25 cellular contexts compared by ENCODE assay signal in genomic region chr13:114020750-114021463, GRCh38. TPM values are rescaled to one million over a fixed set of nuclear protein-coding genes. Genes with fewer than 3 reads are reported as not detected.
DNase-seq lines count a peak whose midpoint lies in the region; ATAC-seq and TF ChIP-seq lines count a peak whose summit lies in the region.
"Had no signal": no experiment of that assay in that cellular context is flagged by ENCODE, and none has a peak within 500 bp of the region (broad histone marks: within the 10 kb centered on the region; RNA-seq: fewer than 3 reads in every experiment).

No MANE protein-coding gene starts in this region.

- H2BK120ac ChIP-seq in neuronal stem cell (ENCODE audit: low read depth, low read length) = no peak overlapping the region

- H3K9me3 ChIP-seq in OCI-LY1 (ENCODE audit: low read length) = no peaks in the 10 kb centered on the region
- H3K9me3 ChIP-seq in neuronal stem cell (replicated peaks in 1 of 2; ENCODE audit: control insufficient read depth in 2 of 2, insufficient read depth in 1 of 2, low read depth in 1 of 2, low read length in 2 of 2) = peaks cover 0 to 1% of the 10 kb centered on the region in 2 donors
- H3K9me3 ChIP-seq: thyroid gland had no signal

- H3K36me3 Mint-ChIP-seq in activated T-cell treated with anti-CD3 and anti-CD28 coated beads, Interleukin-2, amount 50 U/mL, for 24 hours (ENCODE audit: low read depth) = peaks cover 77% of the 10 kb centered on the region
- H3K36me3 Mint-ChIP-seq in GM23338 (ENCODE audit: low read depth) (peaks cover 9% of the 10 kb centered on the region; the same call in 2 of the 3 replicates), chondrocyte (ENCODE audit: low read depth) (peaks cover 24% of the 10 kb centered on the region)

- no peak overlapping the region for H3K4me3 Mint-ChIP-seq in activated T-cell treated with anti-CD3 and anti-CD28 coated beads, Interleukin-2, amount 50 U/mL, for 24 hours
- no peak overlapping the region for H3K4me3 Mint-ChIP-seq in GM23338
- no peak overlapping the region for H3K4me3 Mint-ChIP-seq in chondrocyte (ENCODE audit: unreplicated experiment)
- H3K4me3 Mint-ChIP-seq: activated CD4-positive, alpha-beta memory T cell treated with anti-CD3 and anti-CD28 coated beads for 36 hours; T-helper 2 cell treated with Interferon-gamma antibody and Interleukin-4, amounts not matched to agents 5 μg/mL and 100 μg/mL, for 36 hours had no signal

- no CpG with 5 or more reads among the region's 32 CpGs for WGBS in neuronal stem cell (ENCODE audit: extremely low coverage in 2 of 2, insufficient read length in 2 of 2, insufficient replicate concordance in 1 of 2), 2 donors

- peaks cover 10% of the 10 kb centered on the region for H3K4me1 Mint-ChIP-seq in activated T-cell treated with anti-CD3 and anti-CD28 coated beads, Interleukin-2, amount 50 U/mL, for 24 hours (ENCODE audit: low read depth)
- H3K4me1 Mint-ChIP-seq in GM23338 (peaks cover 8% of the 10 kb centered on the region), chondrocyte (ENCODE audit: low read depth) (peaks cover 9% of the 10 kb centered on the region)

- H3K14ac ChIP-seq in neuronal stem cell (ENCODE audit: low read length) = no peak overlapping the region

- H3K9me3 Mint-ChIP-seq in activated T-cell treated with anti-CD3 and anti-CD28 coated beads, Interleukin-2, amount 50 U/mL, for 24 hours = no peaks in the 10 kb centered on the region
- H3K9me3 Mint-ChIP-seq in GM23338 = no peaks in the 10 kb centered on the region
- no peaks in the 10 kb centered on the region for H3K9me3 Mint-ChIP-seq in chondrocyte (ENCODE audit: low read depth)
- H3K9me3 Mint-ChIP-seq: activated CD4-positive, alpha-beta memory T cell treated with anti-CD3 and anti-CD28 coated beads for 36 hours; T-helper 2 cell treated with Interferon-gamma antibody and Interleukin-4, amounts not matched to agents 5 μg/mL and 100 μg/mL, for 36 hours had no signal

- no peak overlapping the region for H2BK12ac ChIP-seq in neuronal stem cell (ENCODE audit: low read length)

- H3K4me2 ChIP-seq in GM23338 (no peak overlapping the region), OCI-LY1 (ENCODE audit: low read length) (peak overlapping the region; percentile 69; the same call in 1 of the 2 replicates), neuronal stem cell (ENCODE audit: insufficient read depth, low read length, poor library complexity, severe bottlenecking) (no peak overlapping the region)
- H3K4me2 ChIP-seq: hepatocyte had no signal

- no peaks in the 10 kb centered on the region for H3F3A ChIP-seq in GM23338 (replicated peaks; ENCODE audit: low read depth)
- H3F3A ChIP-seq in OCI-LY1 (ENCODE audit: insufficient read depth, low read length) = no peaks in the 10 kb centered on the region; the same call in 1 of the 2 replicates

- H3K4me1 ChIP-seq in GM23338 (ENCODE audit: insufficient read depth) (no peaks in the 10 kb centered on the region), OCI-LY1 (ENCODE audit: insufficient read depth, low read length, severe bottlenecking) (peaks cover 59% of the 10 kb centered on the region), neuronal stem cell (ENCODE audit: control insufficient read depth in 2 of 2, insufficient read depth in 1 of 2, low read depth in 1 of 2, low read length in 2 of 2) (peaks cover 7 to 9% of the 10 kb centered on the region in 2 donors)
- H3K4me1 ChIP-seq: foreskin keratinocyte had no signal

- intact Hi-C loops in sciatic nerve (cut with DNase I) = no loop called here

- H4K20me1 ChIP-seq in GM23338 (replicated peaks; ENCODE audit: insufficient read depth) (no peaks in the 10 kb centered on the region), OCI-LY1 (ENCODE audit: insufficient read depth, low read length) (no peaks in the 10 kb centered on the region)

- no peak overlapping the region for H4K91ac ChIP-seq in neuronal stem cell (ENCODE audit: low read depth, low read length, poor library complexity)

- peak overlapping the region; percentile 67 for H3K18ac ChIP-seq in neuronal stem cell (ENCODE audit: low read length)

- peaks cover 3% of the 10 kb centered on the region for H3K79me1 ChIP-seq in neuronal stem cell (ENCODE audit: low read depth, low read length)

- no peaks in the 10 kb centered on the region for H3K27me3 Mint-ChIP-seq in activated T-cell treated with anti-CD3 and anti-CD28 coated beads, Interleukin-2, amount 50 U/mL, for 24 hours
- H3K27me3 Mint-ChIP-seq in GM23338 (ENCODE audit: insufficient read depth, low read depth, poor library complexity) (peaks cover 8% of the 10 kb centered on the region), chondrocyte (ENCODE audit: low read depth) (no peaks in the 10 kb centered on the region)
- H3K27me3 Mint-ChIP-seq: activated CD4-positive, alpha-beta memory T cell treated with anti-CD3 and anti-CD28 coated beads for 36 hours had no signal

- H3K27me3 ChIP-seq in GM23338 (ENCODE audit: insufficient read depth) = no peaks in the 10 kb centered on the region
- H3K27me3 ChIP-seq in OCI-LY1 (ENCODE audit: insufficient read depth, low read length) = no peaks in the 10 kb centered on the region
- no peaks in the 10 kb centered on the region for H3K27me3 ChIP-seq in neuronal stem cell (ENCODE audit: control insufficient read depth in 3 of 3, insufficient read depth in 3 of 3, low read depth in 1 of 3, low read length in 3 of 3)
- H3K27me3 ChIP-seq: foreskin keratinocyte, hepatocyte, thyroid gland had no signal

- no peaks in the 10 kb centered on the region for H3K36me3 ChIP-seq in GM23338 (ENCODE audit: insufficient read depth)
- peaks cover 54% of the 10 kb centered on the region for H3K36me3 ChIP-seq in OCI-LY1 (ENCODE audit: insufficient read depth, low read length)
- H3K36me3 ChIP-seq in neuronal stem cell (replicated peaks in 1 of 2; ENCODE audit: control insufficient read depth in 2 of 2, insufficient read depth in 2 of 2, low read length in 2 of 2) = peaks cover 0 to 91% of the 10 kb centered on the region in 2 donors

- H3K27ac ChIP-seq in GM23338 (ENCODE audit: low read depth) (no peak overlapping the region), OCI-LY1 (ENCODE audit: low read depth, low read length, poor library complexity, severe bottlenecking) (peak overlapping the region; percentile 94), neuronal stem cell (replicated peaks; ENCODE audit: low read length) (no peak overlapping the region)
- H3K27ac ChIP-seq: foreskin keratinocyte, hepatocyte, thyroid gland, WERI-Rb-1 had no signal

- H3K23ac ChIP-seq in neuronal stem cell (ENCODE audit: low read depth, low read length, poor library complexity) = peak overlapping the region; percentile 61

- no peak for TF ChIP-seq CTCF in GM23338 (conservative IDR thresholded peaks at IDR 0.05; ENCODE audit: low read depth in 2 of 2)
- TF ChIP-seq CTCF in OCI-LY1 (IDR thresholded peaks at IDR 0.05; ENCODE audit: low read length) = no peak
- TF ChIP-seq CTCF in chondrocyte (IDR thresholded peaks at IDR 0.05) = no peak

- H2BK5ac ChIP-seq in neuronal stem cell (ENCODE audit: low read length) = no peak overlapping the region

- H4K8ac ChIP-seq in neuronal stem cell (ENCODE audit: low read depth, low read length) = no peak overlapping the region

- no peaks in the 10 kb centered on the region for H3K9me2 ChIP-seq in GM23338 (ENCODE audit: insufficient read depth)
- no peaks in the 10 kb centered on the region for H3K9me2 ChIP-seq in OCI-LY1 (ENCODE audit: low read depth, low read length)

- no peak for DNase-seq in activated T-cell treated with anti-CD3 and anti-CD28 coated beads, Interleukin-2, amount 50 U/mL, for 24 hours
- DNase-seq in activated T-cell treated with anti-CD3 and anti-CD28 coated beads for 4 hours = no peak
- DNase-seq in GM23338 (ENCODE audit: low spot score) = no peak
- no peak for DNase-seq in neuronal stem cell (ENCODE audit: low spot score)
- no peak for DNase-seq in chondrocyte (ENCODE audit: low spot score)
- DNase-seq in H4 (ENCODE audit: low spot score) = no peak
- no peak for DNase-seq in sciatic nerve (ENCODE audit: low spot score)
- DNase-seq: activated CD4-positive, alpha-beta memory T cell treated with anti-CD3 and anti-CD28 coated beads for 36 hours; activated gamma-delta T cell; AML-193; central memory CD4-positive, alpha-beta T cell; DND-41; foreskin keratinocyte; NCI-H1048; NCI-H2029 treated with DMSO at 0.1 percent for 48 hours; NCI-H446 treated with DMSO at 0.1 percent for 48 hours; NK-92 treated with Interleukin-12 subunit alpha and Interleukin-12 subunit beta, amount 100 ng/mL, for 24 hours; thyroid gland; WERI-Rb-1 had no signal

- H3K4me3 ChIP-seq in GM23338 (no peak overlapping the region), OCI-LY1 (ENCODE audit: low read depth, low read length, poor library complexity, severe bottlenecking) (no peak overlapping the region), neuronal stem cell (ENCODE audit: low read length in 2 of 2) (no peak overlapping the region)
- H3K4me3 ChIP-seq: hepatocyte, thyroid gland had no signal

- H3K4ac ChIP-seq in neuronal stem cell (ENCODE audit: low read length) = no peak overlapping the region

- H3K79me2 ChIP-seq in GM23338 (replicated peaks; ENCODE audit: insufficient read depth) (no peaks in the 10 kb centered on the region), OCI-LY1 (ENCODE audit: insufficient read depth, low read length) (no peaks in the 10 kb centered on the region)
- H3K79me2 ChIP-seq: hepatocyte had no signal

- ATAC-seq in GM23338 (no peak), sciatic nerve (no peak)
- ATAC-seq: foreskin keratinocyte had no signal

- H2AK5ac ChIP-seq in neuronal stem cell (ENCODE audit: low read depth, low read length) = peak overlapping the region; percentile 88

- peak overlapping the region; percentile 65; the same call in 1 of the 2 replicates for H3K9ac ChIP-seq in OCI-LY1 (ENCODE audit: low read length)
- H3K9ac ChIP-seq in neuronal stem cell (ENCODE audit: low read depth, low read length, poor library complexity) = no peak overlapping the region

- H2BK15ac ChIP-seq in neuronal stem cell (ENCODE audit: low read length) = no peak overlapping the region

- peak overlapping the region; percentile 52 for H3K27ac Mint-ChIP-seq in activated T-cell treated with anti-CD3 and anti-CD28 coated beads, Interleukin-2, amount 50 U/mL, for 24 hours
- peak overlapping the region; percentile 27; the same call in 1 of the 2 replicates for H3K27ac Mint-ChIP-seq in GM23338
- H3K27ac Mint-ChIP-seq in chondrocyte (ENCODE audit: unreplicated experiment) = no peak overlapping the region
- H3K27ac Mint-ChIP-seq: activated CD4-positive, alpha-beta memory T cell treated with anti-CD3 and anti-CD28 coated beads for 36 hours; T-helper 2 cell treated with Interferon-gamma antibody and Interleukin-4, amounts not matched to agents 5 μg/mL and 100 μg/mL, for 36 hours had no signal

- H2AFZ ChIP-seq in GM23338 (no peak overlapping the region), OCI-LY1 (ENCODE audit: low read length) (no peak overlapping the region), neuronal stem cell (ENCODE audit: low read length) (no peak overlapping the region)
- H2AFZ ChIP-seq: hepatocyte had no signal

RNA-seq across cellular contexts. Expression of gene C13orf46, which starts 47.0 kb away (rescaled TPM):
- 1.5 TPM in 1 of 2 replicates, not detected in the other for total RNA-seq in GM23338 (2014; rRNA removed; shearing (Covaris generic))
- polyA plus RNA-seq in GM23338 (2016; fragmentation: Nextera tagmentation; extraction: Ambion mirVana) = 0.12 and 0.44 TPM in 2 replicates
- polyA plus RNA-seq in neuronal stem cell (2013, experiment 1 of 2) = 0.03 TPM
- 0.04 TPM for polyA plus RNA-seq in neuronal stem cell (2013, experiment 2 of 2)
- total RNA-seq in chondrocyte (1.7 to 2.2 TPM (median 2.0 TPM) in 3 replicates), sciatic nerve (3.6 TPM)
- total RNA-seq in H4 (2014; rRNA removed; shearing (Covaris generic)) = not detected in 2 replicates
- total RNA-seq: epithelial cell of proximal tubule, foreskin keratinocyte, RPMI7951 had no signal
- polyA plus RNA-seq: neural cell had no signal
